20 cellular contexts compared by ENCODE assay signal in the genomic region with DNA sequence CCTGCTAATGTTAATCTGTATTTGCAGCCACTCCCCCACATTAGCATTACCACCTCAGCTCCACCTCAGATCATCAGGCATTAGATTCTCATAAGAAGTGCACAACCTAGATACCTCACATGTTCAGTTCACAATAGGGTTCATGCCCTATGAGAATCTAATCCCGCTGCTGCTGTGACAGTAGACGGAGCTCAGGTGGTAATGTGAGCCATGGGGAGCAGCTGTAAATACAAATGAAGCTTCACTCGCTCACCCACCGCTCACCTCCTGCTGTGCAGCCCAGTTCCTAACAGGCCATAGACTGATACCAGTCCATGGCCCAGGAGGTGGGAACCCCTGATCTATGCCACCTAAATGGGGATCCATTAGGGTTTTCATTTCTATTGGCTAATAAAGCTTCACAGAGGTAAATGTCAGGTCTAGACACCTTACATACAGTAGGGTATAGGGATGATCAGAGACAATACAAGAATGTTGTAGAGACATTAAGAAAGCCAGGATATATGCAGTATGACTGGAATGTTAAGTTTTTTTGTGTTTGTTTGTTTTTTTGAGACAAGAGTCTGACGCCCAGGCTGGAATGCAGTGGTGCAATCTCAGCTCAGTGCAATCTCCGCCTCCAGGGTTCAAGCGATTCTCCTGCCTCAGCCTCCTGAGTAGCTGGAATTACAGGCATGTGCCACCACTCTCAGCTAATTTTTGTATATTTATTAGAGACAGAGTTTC.
"Had no signal": no experiment of that assay in that cellular context is flagged by ENCODE, and none has a peak within 500 bp of the region (broad histone marks: within the 10 kb centered on the region; RNA-seq: fewer than 3 reads in every experiment).

No MANE protein-coding gene starts in this region.

- H3K9me3 ChIP-seq: gastroesophageal sphincter, heart right ventricle, lower lobe of right lung, prostate gland, right atrium auricular region, suprapubic skin had no signal

- FAIRE-seq: colon had no signal

- H3K27ac ChIP-seq: cardiac muscle cell, gastroesophageal sphincter, heart right ventricle, lower lobe of right lung, prostate gland, right atrium auricular region, suprapubic skin had no signal

- H3K36me3 ChIP-seq: cardiac muscle cell, gastroesophageal sphincter, lower lobe of right lung, prostate gland, right atrium auricular region, suprapubic skin had no signal

- H3K27me3 ChIP-seq: cardiac muscle cell, gastroesophageal sphincter, heart right ventricle, right atrium auricular region, suprapubic skin had no signal

- ATAC-seq: gastroesophageal sphincter; heart right ventricle; naive thymus-derived CD8-positive, alpha-beta T cell had no signal

- H3K4me1 ChIP-seq: lower lobe of right lung, prostate gland, right atrium auricular region, suprapubic skin had no signal

- H3K4me3 ChIP-seq: cardiac muscle cell, gastroesophageal sphincter, heart right ventricle, lower lobe of right lung, prostate gland, right atrium auricular region, suprapubic skin had no signal

- DNase-seq: activated B cell treated with CpG ODN at 0.5 μM for 24 hours; activated CD4-positive, alpha-beta memory T cell treated with anti-CD3 and anti-CD28 coated beads for 36 hours; activated CD4-positive, alpha-beta T cell treated with anti-CD3 and anti-CD28 coated beads for 4 hours; activated T-cell treated with anti-CD3 and anti-CD28 coated beads for 4 hours; amygdala; endodermal cell; erythroblast; heart right ventricle; immature natural killer cell; lower lobe of right lung; naive thymus-derived CD8-positive, alpha-beta T cell; stimulated activated CD4-positive, alpha-beta T cell treated with anti-CD3 and anti-CD28 coated beads, Interleukin-2, amount 100 ng/mL, for 48 hours; T-helper 1 cell; T-helper 9 cell had no signal
